In genomic region chr17:22373911-22374310, GRCh38 we compare ENCODE assay signal across 39 cellular contexts.
"Had no signal": no experiment of that assay in that cellular context is flagged by ENCODE, and none has a peak within 500 bp of the region (broad histone marks: within the 10 kb centered on the region; RNA-seq: fewer than 3 reads in every experiment).

No MANE protein-coding gene starts in this region.

- H3K27me3 Mint-ChIP-seq: activated naive CD4-positive, alpha-beta T cell treated with anti-CD3 and anti-CD28 coated beads, Interleukin-2, amount 10 ng/mL, durations not matched to agents 7 days and 5 days; activated naive CD4-positive, alpha-beta T cell treated with anti-CD3 and anti-CD28 coated beads, Interleukin-2, amount 50 U/mL, for 24 hours; activated naive CD8-positive, alpha-beta T cell; activated naive CD8-positive, alpha-beta T cell treated with anti-CD3 and anti-CD28 coated beads for 36 hours; activated naive CD8-positive, alpha-beta T cell treated with anti-CD3 and anti-CD28 coated beads, Interleukin-2, amount 10 ng/mL, durations not matched to agents 7 days and 5 days; activated naive CD8-positive, alpha-beta T cell treated with anti-CD3 and anti-CD28 coated beads, Interleukin-2, amount 50 U/mL, for 24 hours; activated T-cell treated with anti-CD3 and anti-CD28 coated beads, Interleukin-2, amount 50 U/mL, for 24 hours; activated T-helper 17 cell treated with anti-CD3 and anti-CD28 coated beads, Interleukin-2, amount 50 U/mL, for 72 hours; brain; central memory CD8-positive, alpha-beta T cell had no signal

- H3K4me3 Mint-ChIP-seq: activated naive CD4-positive, alpha-beta T cell treated with anti-CD3 and anti-CD28 coated beads for 36 hours; activated naive CD4-positive, alpha-beta T cell treated with anti-CD3 and anti-CD28 coated beads, Interleukin-2, amount 10 ng/mL, durations not matched to agents 7 days and 5 days; activated naive CD4-positive, alpha-beta T cell treated with anti-CD3 and anti-CD28 coated beads, Interleukin-2, amount 50 U/mL, for 24 hours; activated naive CD8-positive, alpha-beta T cell; activated naive CD8-positive, alpha-beta T cell treated with anti-CD3 and anti-CD28 coated beads for 36 hours; activated naive CD8-positive, alpha-beta T cell treated with anti-CD3 and anti-CD28 coated beads, Interleukin-2, amount 10 ng/mL, durations not matched to agents 7 days and 5 days; activated naive CD8-positive, alpha-beta T cell treated with anti-CD3 and anti-CD28 coated beads, Interleukin-2, amount 50 U/mL, for 24 hours; activated T-cell treated with anti-CD3 and anti-CD28 coated beads, Interleukin-2, amount 50 U/mL, for 24 hours; activated T-cell treated with anti-CD3 and anti-CD28 coated beads, Interleukin-2, amount 50 U/mL, for 4 hours; activated T-cell treated with anti-CD3 and anti-CD28 coated beads, Interleukin-2, amount 50 U/mL, for 72 hours; activated T-helper 1 cell treated with anti-CD3 and anti-CD28 coated beads, Interleukin-12 subunit alpha, Interleukin-12 subunit beta, Interleukin-2, Interleukin-4 antibody, amounts not matched to agents 30 ng/mL and 10 ng/mL and 1 ng/mL, durations not matched to agents 14 hours and 24 hours and 36 hours; activated T-helper 17 cell treated with anti-CD3 and anti-CD28 coated beads, Interleukin-2, amount 50 U/mL, for 72 hours; brain; central memory CD8-positive, alpha-beta T cell had no signal

- H3K27ac ChIP-seq: adrenal gland, ascending aorta, body of pancreas, breast epithelium, cardiac muscle cell had no signal

- ATAC-seq: activated naive CD4-positive, alpha-beta T cell treated with anti-CD3 and anti-CD28 coated beads, Interleukin-2, amount 50 U/mL, for 72 hours; activated naive CD8-positive, alpha-beta T cell treated with anti-CD3 and anti-CD28 coated beads, Interleukin-2, amount 50 U/mL, for 24 hours; activated T-cell treated with anti-CD3 and anti-CD28 coated beads, Interleukin-2, amount 50 U/mL, for 4 hours; activated T-cell treated with anti-CD3 and anti-CD28 coated beads, Interleukin-2, amount 50 U/mL, for 72 hours; activated T-helper 17 cell treated with anti-CD3 and anti-CD28 coated beads, Interleukin-2, amount 50 U/mL, for 72 hours; body of pancreas had no signal

- H3K4me1 Mint-ChIP-seq: activated naive CD4-positive, alpha-beta T cell treated with anti-CD3 and anti-CD28 coated beads, Interleukin-2, amount 10 ng/mL, durations not matched to agents 7 days and 5 days; activated naive CD4-positive, alpha-beta T cell treated with anti-CD3 and anti-CD28 coated beads, Interleukin-2, amount 50 U/mL, for 24 hours; activated naive CD8-positive, alpha-beta T cell treated with anti-CD3 and anti-CD28 coated beads for 36 hours; activated naive CD8-positive, alpha-beta T cell treated with anti-CD3 and anti-CD28 coated beads, Interleukin-2, amount 10 ng/mL, durations not matched to agents 7 days and 5 days; activated naive CD8-positive, alpha-beta T cell treated with anti-CD3 and anti-CD28 coated beads, Interleukin-2, amount 50 U/mL, for 24 hours; activated T-helper 17 cell treated with anti-CD3 and anti-CD28 coated beads, Interleukin-2, amount 50 U/mL, for 72 hours; brain; central memory CD8-positive, alpha-beta T cell had no signal

- FAIRE-seq: astrocyte, bronchial epithelial cell, colon had no signal

- H3K36me3 ChIP-seq: adrenal gland, ascending aorta, breast epithelium, cardiac muscle cell had no signal

- H3K4me3 ChIP-seq: adrenal gland, ascending aorta, body of pancreas, breast epithelium, cardiac muscle cell had no signal

- H3K4me1 ChIP-seq: adrenal gland, ascending aorta, body of pancreas, breast epithelium had no signal

- DNase-seq: activated effector memory CD4-positive, alpha-beta T cell treated with anti-CD3 and anti-CD28 coated beads, Interleukin-2, amount 50 U/mL, for 16 hours; activated effector memory CD4-positive, alpha-beta T cell treated with Interleukin-2 at 50 U/mL for 16 hours; activated gamma-delta T cell; activated gamma-delta T cell treated with Interleukin-2 at 50 U/mL for 16 hours; activated naive CD4-positive, alpha-beta T cell; activated naive CD4-positive, alpha-beta T cell treated with anti-CD3 and anti-CD28 coated beads for 36 hours; activated naive CD4-positive, alpha-beta T cell treated with anti-CD3 and anti-CD28 coated beads, Interleukin-2, amount 10 ng/mL, durations not matched to agents 7 days and 5 days; activated naive CD4-positive, alpha-beta T cell treated with anti-CD3 and anti-CD28 coated beads, Interleukin-2, amount 50 U/mL, for 16 hours; activated naive CD4-positive, alpha-beta T cell treated with Interleukin-2 at 50 U/mL for 16 hours; activated naive CD8-positive, alpha-beta T cell treated with anti-CD3 and anti-CD28 coated beads for 36 hours; activated naive CD8-positive, alpha-beta T cell treated with anti-CD3 and anti-CD28 coated beads, Interleukin-2, amount 10 ng/mL, durations not matched to agents 7 days and 5 days; activated naive CD8-positive, alpha-beta T cell treated with anti-CD3 and anti-CD28 coated beads, Interleukin-2, amount 50 U/mL, for 24 hours; activated T-cell treated with anti-CD3 and anti-CD28 coated beads, Interleukin-2, amount 50 U/mL, for 24 hours; activated T-cell treated with anti-CD3 and anti-CD28 coated beads, Interleukin-2, amount 50 U/mL, for 4 hours; activated T-cell treated with anti-CD3 and anti-CD28 coated beads, Interleukin-2, amount 50 U/mL, for 48 hours; activated T-cell treated with anti-CD3 and anti-CD28 coated beads, Interleukin-2, amount 50 U/mL, for 72 hours; adrenal gland; amniotic stem cell; amygdala; anterior cingulate cortex; aorta; body of pancreas; caudate nucleus; central memory CD4-positive, alpha-beta T cell; cerebellar nuclear complex had no signal

- H3K27ac Mint-ChIP-seq: activated naive CD4-positive, alpha-beta T cell treated with anti-CD3 and anti-CD28 coated beads for 36 hours; activated naive CD4-positive, alpha-beta T cell treated with anti-CD3 and anti-CD28 coated beads, Interleukin-2, amount 10 ng/mL, durations not matched to agents 7 days and 5 days; activated naive CD4-positive, alpha-beta T cell treated with anti-CD3 and anti-CD28 coated beads, Interleukin-2, amount 50 U/mL, for 24 hours; activated naive CD4-positive, alpha-beta T cell treated with anti-CD3 and anti-CD28 coated beads, Interleukin-2, amount 50 U/mL, for 72 hours; activated naive CD8-positive, alpha-beta T cell; activated naive CD8-positive, alpha-beta T cell treated with anti-CD3 and anti-CD28 coated beads for 36 hours; activated naive CD8-positive, alpha-beta T cell treated with anti-CD3 and anti-CD28 coated beads, Interleukin-2, amount 10 ng/mL, durations not matched to agents 7 days and 5 days; activated naive CD8-positive, alpha-beta T cell treated with anti-CD3 and anti-CD28 coated beads, Interleukin-2, amount 50 U/mL, for 24 hours; activated T-cell treated with anti-CD3 and anti-CD28 coated beads, Interleukin-2, amount 50 U/mL, for 24 hours; activated T-cell treated with anti-CD3 and anti-CD28 coated beads, Interleukin-2, amount 50 U/mL, for 72 hours; activated T-helper 1 cell treated with anti-CD3 and anti-CD28 coated beads, Interleukin-12 subunit alpha, Interleukin-12 subunit beta, Interleukin-2, Interleukin-4 antibody, amounts not matched to agents 30 ng/mL and 10 ng/mL and 1 ng/mL, durations not matched to agents 14 hours and 24 hours and 36 hours; activated T-helper 17 cell treated with anti-CD3 and anti-CD28 coated beads, Interleukin-2, amount 50 U/mL, for 72 hours; activated T-helper 2 cell treated with anti-CD3 and anti-CD28 coated beads, Interferon-gamma antibody, Interleukin-2, Interleukin-4, amounts not matched to agents 10 μg/mL and 5 μg/mL and 100 μg/mL, durations not matched to agents 14 hours and 24 hours and 36 hours; brain had no signal

- H3K9me3 ChIP-seq: adrenal gland, ascending aorta, body of pancreas had no signal

- H3K36me3 Mint-ChIP-seq: activated naive CD4-positive, alpha-beta T cell treated with anti-CD3 and anti-CD28 coated beads, Interleukin-2, amount 10 ng/mL, durations not matched to agents 7 days and 5 days; activated naive CD4-positive, alpha-beta T cell treated with anti-CD3 and anti-CD28 coated beads, Interleukin-2, amount 50 U/mL, for 24 hours; activated naive CD8-positive, alpha-beta T cell; activated naive CD8-positive, alpha-beta T cell treated with anti-CD3 and anti-CD28 coated beads for 36 hours; brain had no signal

- H3K27me3 ChIP-seq: adrenal gland, ascending aorta, body of pancreas, breast epithelium, cardiac muscle cell had no signal
